In the genomic region with DNA sequence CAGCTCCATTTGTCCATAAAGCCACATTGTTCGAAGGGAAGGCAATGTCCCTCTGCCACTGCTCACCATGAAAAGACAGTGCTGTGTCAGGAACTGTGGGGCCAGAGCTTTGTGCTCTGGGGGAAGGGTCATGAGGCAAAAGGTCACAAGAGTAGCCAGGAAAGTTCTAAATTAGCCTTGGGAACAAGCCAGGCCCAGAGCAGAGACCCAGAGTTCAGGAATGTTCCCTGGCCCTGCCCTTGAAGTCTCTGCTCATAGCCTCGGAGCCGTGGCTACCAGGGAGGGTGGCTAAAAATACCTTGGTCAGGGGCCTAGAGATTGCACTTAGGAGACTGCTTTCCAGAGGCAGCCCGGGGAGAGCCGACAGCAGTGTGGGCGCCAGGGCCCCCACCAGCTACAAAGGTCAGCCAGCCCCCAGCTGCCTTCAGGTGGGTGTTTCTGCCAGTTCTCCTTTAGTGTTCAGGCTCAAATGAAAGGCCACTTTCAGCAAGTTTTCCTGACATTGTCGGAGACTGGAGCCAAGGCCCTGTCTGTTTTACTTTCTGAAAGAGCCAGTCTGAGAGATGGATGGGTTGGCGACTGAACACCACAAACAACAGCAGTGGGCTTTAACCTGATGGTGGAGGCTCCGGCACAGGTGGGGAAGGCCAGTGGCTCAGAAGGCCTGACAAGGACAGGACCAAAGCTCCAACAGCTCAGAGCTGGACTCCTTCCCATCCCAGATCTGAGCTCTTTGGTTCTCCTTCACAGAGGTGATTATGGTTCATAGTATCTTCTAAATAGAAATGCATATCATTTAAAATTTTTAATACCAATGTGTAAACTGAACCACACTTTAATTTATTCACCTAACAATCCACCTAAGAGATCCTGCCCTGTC, we compare ENCODE assay signal across 13 cellular contexts.
A peak's percentile ranks its signal among the peaks of the same experiment; 100 is the strongest.
DNase-seq lines count a peak whose midpoint lies in the region; ATAC-seq and TF ChIP-seq lines count a peak whose summit lies in the region.
"Had no signal": no experiment of that assay in that cellular context is flagged by ENCODE, and none has a peak within 500 bp of the region (broad histone marks: within the 10 kb centered on the region; RNA-seq: fewer than 3 reads in every experiment).

No MANE protein-coding gene starts in this region.

- H3K36me3 Mint-ChIP-seq in chondrocyte (ENCODE audit: low read depth) (peaks cover 1% of the 10 kb centered on the region), osteocyte (ENCODE audit: unreplicated experiment) (no peaks in the 10 kb centered on the region)
- H3K36me3 Mint-ChIP-seq in activated CD4-positive, alpha-beta memory T cell treated with anti-CD3 and anti-CD28 coated beads for 36 hours: peaks cover 2% of the 10 kb centered on the region

- DNase-seq in chondrocyte (ENCODE audit: low spot score) (no peak), hippocampal formation (lab: John Stamatoyannopoulos, UW) (peak; percentile 21 to 23), osteocyte (ENCODE audit: extremely low spot score, unreplicated experiment) (peak; percentile 78)
- no peak for DNase-seq in activated CD4-positive, alpha-beta memory T cell treated with anti-CD3 and anti-CD28 coated beads for 36 hours
- no peak for DNase-seq in activated naive CD4-positive, alpha-beta T cell treated with anti-CD3 and anti-CD28 coated beads, Interleukin-2, amount 50 U/mL, for 16 hours
- DNase-seq: CD4-positive, alpha-beta T cell; KG1; mesenchymal stem cell; NCI-H1930; NCI-H748 treated with DMSO at 0.1 percent for 48 hours had no signal

- POLR2A ChIA-PET in activated CD4-positive, alpha-beta memory T cell treated with anti-CD3 and anti-CD28 coated beads for 36 hours (lab: Charles Lee): no interaction called here

- H3K9me3 Mint-ChIP-seq in chondrocyte (ENCODE audit: low read depth): no peaks in the 10 kb centered on the region
- no peaks in the 10 kb centered on the region for H3K9me3 Mint-ChIP-seq in osteocyte (ENCODE audit: unreplicated experiment)
- peaks cover 5% of the 10 kb centered on the region for H3K9me3 Mint-ChIP-seq in activated CD4-positive, alpha-beta memory T cell treated with anti-CD3 and anti-CD28 coated beads for 36 hours
- H3K9me3 Mint-ChIP-seq: CD4-positive, alpha-beta T cell had no signal

- peaks cover 2% of the 10 kb centered on the region for H3K27me3 Mint-ChIP-seq in chondrocyte (ENCODE audit: low read depth)
- H3K27me3 Mint-ChIP-seq in osteocyte (ENCODE audit: unreplicated experiment): peaks cover 3% of the 10 kb centered on the region
- H3K27me3 Mint-ChIP-seq in activated CD4-positive, alpha-beta memory T cell treated with anti-CD3 and anti-CD28 coated beads for 36 hours: peaks cover 4% of the 10 kb centered on the region

- ATAC-seq in GM18909 (IDR thresholded peaks at IDR 0.05; ENCODE audit: poor library complexity, unreplicated experiment) (no peak), GM19397 (IDR thresholded peaks at IDR 0.05; ENCODE audit: unreplicated experiment) (no peak)
- ATAC-seq: activated T-helper 17 cell treated with anti-CD3 and anti-CD28 coated beads, Interleukin-2, amount 50 U/mL, for 72 hours had no signal

- H3K4me3 Mint-ChIP-seq in chondrocyte (ENCODE audit: unreplicated experiment) (no peak overlapping the region), osteocyte (ENCODE audit: unreplicated experiment) (no peak overlapping the region)
- no peak overlapping the region for H3K4me3 Mint-ChIP-seq in activated CD4-positive, alpha-beta memory T cell treated with anti-CD3 and anti-CD28 coated beads for 36 hours
- H3K4me3 Mint-ChIP-seq: activated T-helper 17 cell treated with anti-CD3 and anti-CD28 coated beads, Interleukin-2, amount 50 U/mL, for 72 hours; CD4-positive, alpha-beta T cell had no signal

- H3K27ac Mint-ChIP-seq in chondrocyte (ENCODE audit: unreplicated experiment): peak overlapping the region; percentile 86
- H3K27ac Mint-ChIP-seq in osteocyte (ENCODE audit: unreplicated experiment): no peak overlapping the region
- H3K27ac Mint-ChIP-seq in activated CD4-positive, alpha-beta memory T cell treated with anti-CD3 and anti-CD28 coated beads for 36 hours: no peak overlapping the region
- H3K27ac Mint-ChIP-seq: activated T-helper 17 cell treated with anti-CD3 and anti-CD28 coated beads, Interleukin-2, amount 50 U/mL, for 72 hours; CD4-positive, alpha-beta T cell had no signal

- TF ChIP-seq CTCF in chondrocyte (IDR thresholded peaks at IDR 0.05) (no peak), osteocyte (IDR thresholded peaks at IDR 0.05) (no peak)

- H3K4me1 Mint-ChIP-seq in chondrocyte (ENCODE audit: low read depth) (peaks cover 21% of the 10 kb centered on the region), osteocyte (ENCODE audit: unreplicated experiment) (no peaks in the 10 kb centered on the region)
- H3K4me1 Mint-ChIP-seq in activated CD4-positive, alpha-beta memory T cell treated with anti-CD3 and anti-CD28 coated beads for 36 hours (ENCODE audit: low read depth): no peaks in the 10 kb centered on the region
- H3K4me1 Mint-ChIP-seq: activated T-helper 17 cell treated with anti-CD3 and anti-CD28 coated beads, Interleukin-2, amount 50 U/mL, for 72 hours had no signal

- intact Hi-C loops in activated CD4-positive, alpha-beta memory T cell treated with anti-CD3 and anti-CD28 coated beads for 36 hours (cut with micrococcal nuclease): no loop called here

- CTCF ChIA-PET in activated CD4-positive, alpha-beta memory T cell treated with anti-CD3 and anti-CD28 coated beads for 36 hours (lab: Charles Lee): interaction anchor here (1.1 kb wide), 1 partner anchor 23 kb away, joined by 3 read pairs; no protein-coding TSS in a partner anchor

Comparison
In these comparisons a context has a peak if more than half of its experiments do, and no peak if none do; other contexts are left out.
1. DNase-seq: peak in hippocampal formation (2 of 2) and osteocyte (single experiment); none in chondrocyte (single experiment), activated CD4-positive, alpha-beta memory T cell treated with anti-CD3 and anti-CD28 coated beads for 36 hours (single experiment) and activated naive CD4-positive, alpha-beta T cell treated with anti-CD3 and anti-CD28 coated beads, Interleukin-2, amount 50 U/mL, for 16 hours (single experiment).